Comparison of ENCODE assay signal across 16 cellular contexts in genomic region chr9:33198163-33198562, GRCh38. TPM values are rescaled to one million over a fixed set of nuclear protein-coding genes. Genes with fewer than 3 reads are reported as not detected.
A peak's percentile ranks its signal among the peaks of the same experiment; 100 is the strongest.
DNase-seq lines count a peak whose midpoint lies in the region; ATAC-seq and TF ChIP-seq lines count a peak whose summit lies in the region.
"Had no signal": no experiment of that assay in that cellular context is flagged by ENCODE, and none has a peak within 500 bp of the region (broad histone marks: within the 10 kb centered on the region; RNA-seq: fewer than 3 reads in every experiment).

No MANE protein-coding gene starts in this region.

- H3K36me3 Mint-ChIP-seq in activated T-cell treated with anti-CD3 and anti-CD28 coated beads, Interleukin-2, amount 50 U/mL, for 72 hours (ENCODE audit: insufficient read depth in 2 of 2): no peaks in the 10 kb centered on the region
- peaks cover 2% of the 10 kb centered on the region for H3K36me3 Mint-ChIP-seq in chondrocyte (ENCODE audit: low read depth)
- H3K36me3 Mint-ChIP-seq: activated naive CD8-positive, alpha-beta T cell; CD14-positive monocyte had no signal

- ATAC-seq in right cardiac atrium: peak; percentile 84 to 87
- ATAC-seq in activated T-cell treated with anti-CD3 and anti-CD28 coated beads, Interleukin-2, amount 50 U/mL, for 72 hours (replicated peaks in 1 of 2): no peak
- ATAC-seq: left lobe of liver had no signal

- no peak for TF ChIP-seq POLR2A in breast epithelium (IDR thresholded peaks at IDR 0.05)
- TF ChIP-seq POLR2A in stomach (IDR thresholded peaks at IDR 0.05): no peak

- H3K4me1 Mint-ChIP-seq in activated T-cell treated with anti-CD3 and anti-CD28 coated beads, Interleukin-2, amount 50 U/mL, for 72 hours (ENCODE audit: low read depth): peaks cover 15% of the 10 kb centered on the region
- peaks cover 8% of the 10 kb centered on the region for H3K4me1 Mint-ChIP-seq in chondrocyte (ENCODE audit: low read depth)

- H3K9me3 ChIP-seq in breast epithelium (no peaks in the 10 kb centered on the region), right cardiac atrium (ENCODE audit: control insufficient read depth, low read length) (no peaks in the 10 kb centered on the region), stomach (no peaks in the 10 kb centered on the region)
- H3K9me3 ChIP-seq: SJSA1 had no signal

- H3K4me3 ChIP-seq in breast epithelium (no peak overlapping the region), right cardiac atrium (ENCODE audit: low read length) (no peak overlapping the region), stomach (no peak overlapping the region)
- H3K4me3 ChIP-seq: SJSA1 had no signal

- no peaks in the 10 kb centered on the region for H3K27me3 ChIP-seq in breast epithelium
- no peaks in the 10 kb centered on the region for H3K27me3 ChIP-seq in right cardiac atrium (ENCODE audit: control insufficient read depth, insufficient read depth)
- H3K27me3 ChIP-seq in stomach: no peaks in the 10 kb centered on the region
- H3K27me3 ChIP-seq: SJSA1 had no signal

- H3K4me1 ChIP-seq in breast epithelium (no peaks in the 10 kb centered on the region), right cardiac atrium (ENCODE audit: control insufficient read depth, insufficient read depth, low read length) (no peaks in the 10 kb centered on the region), stomach (peaks cover 0 to 22% (median 13%) of the 10 kb centered on the region in 4 donors)
- H3K4me1 ChIP-seq: SJSA1 had no signal

- DNase-seq in GM03348 (ENCODE audit: low spot score) (peak; percentile 83), breast epithelium (ENCODE audit: low spot score in 2 of 2) (peak in 1 of 2 donors; percentile 44), right cardiac atrium (peak; percentile 78 to 90 (median 83)), stomach (no peak), dermis blood vessel endothelial cell (no peak), GDM1 (lab: John Stamatoyannopoulos, UW) (no peak), chondrocyte (ENCODE audit: low spot score) (no peak)
- DNase-seq in activated T-cell treated with anti-CD3 and anti-CD28 coated beads, Interleukin-2, amount 50 U/mL, for 72 hours: no peak
- DNase-seq: glutamatergic neuron; HFFc6; NCI-H748 treated with DMSO at 0.1 percent for 48 hours; stimulated activated CD4-positive, alpha-beta T cell treated with anti-CD3 and anti-CD28 coated beads, Interleukin-2, amount 100 ng/mL, for 24 hours had no signal

- no peak for TF ChIP-seq CTCF in breast epithelium (IDR thresholded peaks at IDR 0.05)
- TF ChIP-seq CTCF in stomach (IDR thresholded peaks at IDR 0.05): no peak
- TF ChIP-seq CTCF in chondrocyte (IDR thresholded peaks at IDR 0.05): no peak

- TF ChIP-seq EP300 in stomach (IDR thresholded peaks at IDR 0.05): no peak

- no peak overlapping the region for H3K4me3 Mint-ChIP-seq in activated T-cell treated with anti-CD3 and anti-CD28 coated beads, Interleukin-2, amount 50 U/mL, for 72 hours
- no peak overlapping the region for H3K4me3 Mint-ChIP-seq in chondrocyte (ENCODE audit: unreplicated experiment)
- H3K4me3 Mint-ChIP-seq: activated naive CD8-positive, alpha-beta T cell; CD14-positive monocyte; HFFc6 had no signal

- intact Hi-C loops in breast epithelium (cut with DNase I; ENCODE audit: low total_unique reads): no loop called here
- intact Hi-C loops in right cardiac atrium (cut with DNase I): no loop called here
- intact Hi-C loops in stomach (cut with DNase I; ENCODE audit: low total_unique reads): no loop called here

- no peak overlapping the region for H3K27ac Mint-ChIP-seq in activated T-cell treated with anti-CD3 and anti-CD28 coated beads, Interleukin-2, amount 50 U/mL, for 72 hours
- H3K27ac Mint-ChIP-seq in chondrocyte (ENCODE audit: unreplicated experiment): no peak overlapping the region
- H3K27ac Mint-ChIP-seq: activated naive CD8-positive, alpha-beta T cell; CD14-positive monocyte; HFFc6 had no signal

- H3K36me3 ChIP-seq in breast epithelium (no peaks in the 10 kb centered on the region), stomach (no peaks in the 10 kb centered on the region)
- H3K36me3 ChIP-seq: SJSA1 had no signal

- H3K9me3 Mint-ChIP-seq in activated T-cell treated with anti-CD3 and anti-CD28 coated beads, Interleukin-2, amount 50 U/mL, for 72 hours: no peaks in the 10 kb centered on the region
- no peaks in the 10 kb centered on the region for H3K9me3 Mint-ChIP-seq in chondrocyte (ENCODE audit: low read depth)
- H3K9me3 Mint-ChIP-seq: HFFc6 had no signal

- H3K27ac ChIP-seq in breast epithelium (peak overlapping the region; percentile 48 to 56), right cardiac atrium (ENCODE audit: low read length) (no peak overlapping the region), stomach (peak overlapping the region in 4 of 5 donors; percentile 47 to 75 (median 50))
- H3K27ac ChIP-seq: SJSA1 had no signal

- no peaks in the 10 kb centered on the region for H3K27me3 Mint-ChIP-seq in activated T-cell treated with anti-CD3 and anti-CD28 coated beads, Interleukin-2, amount 50 U/mL, for 72 hours (ENCODE audit: low read depth)
- H3K27me3 Mint-ChIP-seq in chondrocyte (ENCODE audit: low read depth): peaks cover 7% of the 10 kb centered on the region
- H3K27me3 Mint-ChIP-seq: activated naive CD8-positive, alpha-beta T cell had no signal

- WGBS in right cardiac atrium: 53% methylated on average over 6 of the region's 6 CpGs
- WGBS in stomach, 5 donors: 65 to 83% (median 79%) methylated on average over 6 of the region's 6 CpGs

RNA-seq across cellular contexts. Expression of gene B4GALT1, which starts 31.0 kb away (rescaled TPM):
- 10 to 100 TPM; 60.8 to 81.8 (median 66.2) TPM for total RNA-seq in breast epithelium
- total RNA-seq in right cardiac atrium: 100 to 1,000 TPM in 1 of 4 donors, 10 to 100 TPM in 3; 44.0 to 137 (median 58.3) TPM
- 24.7 TPM for polyA plus RNA-seq in right cardiac atrium
- 100 to 1,000 TPM in 1 of 5 donors, 10 to 100 TPM in 3, 1 to 10 TPM in 1; 6.4 to 125 (median 25.0) TPM for total RNA-seq in stomach
- polyA plus RNA-seq in stomach: 10 to 100 TPM; 23.4 to 31.4 (median 24.8) TPM
- total RNA-seq in dermis blood vessel endothelial cell: 14.1 and 35.7 TPM in 2 replicates
- total RNA-seq in activated T-cell treated with anti-CD3 and anti-CD28 coated beads, Interleukin-2, amount 50 U/mL, for 72 hours: 10 to 100 TPM; 72.2 to 91.9 TPM
- 59.0 to 83.5 TPM (median 60.2 TPM) in 3 replicates for total RNA-seq in chondrocyte

RNA-seq across cellular contexts. Expression of gene SPINK4, which starts 41.8 kb away (rescaled TPM):
- total RNA-seq in breast epithelium: not detected
- not detected for total RNA-seq in right cardiac atrium
- not detected for polyA plus RNA-seq in right cardiac atrium
- 10 to 100 TPM in 1 of 5 donors, not detected in 4; 29.5 TPM for total RNA-seq in stomach
- polyA plus RNA-seq in stomach: 10 to 100 TPM in 1 of 3 donors, 1 to 10 TPM in 1, not detected in 1; 2.1 to 19.1 TPM
- not detected in 2 replicates for total RNA-seq in dermis blood vessel endothelial cell
- total RNA-seq in activated T-cell treated with anti-CD3 and anti-CD28 coated beads, Interleukin-2, amount 50 U/mL, for 72 hours: not detected
- not detected in 3 replicates for total RNA-seq in chondrocyte
- total RNA-seq: HFFc6, left lobe of liver, SJSA1 had no signal
- polyA plus RNA-seq: CD14-positive monocyte had no signal

Comparison
In these comparisons a context has a peak if more than half of its experiments do, and no peak if none do; other contexts are left out.
1. DNase-seq: peak in GM03348 (single experiment) and right cardiac atrium (3 of 3); none in stomach (single experiment), dermis blood vessel endothelial cell (single experiment), activated T-cell treated with anti-CD3 and anti-CD28 coated beads, Interleukin-2, amount 50 U/mL, for 72 hours (0 of 2), GDM1 (single experiment) and chondrocyte (single experiment).
2. ATAC-seq: peak in right cardiac atrium (2 of 2); none in activated T-cell treated with anti-CD3 and anti-CD28 coated beads, Interleukin-2, amount 50 U/mL, for 72 hours (0 of 2).